19 cellular contexts compared by ENCODE assay signal in genomic region chr12:124443929-124444712, GRCh38.
DNase-seq lines count a peak whose midpoint lies in the region; ATAC-seq and TF ChIP-seq lines count a peak whose summit lies in the region.
"Had no signal": no experiment of that assay in that cellular context is flagged by ENCODE, and none has a peak within 500 bp of the region (broad histone marks: within the 10 kb centered on the region; RNA-seq: fewer than 3 reads in every experiment).

No MANE protein-coding gene starts in this region.

- no peaks in the 10 kb centered on the region for H3K9me3 Mint-ChIP-seq in activated T-cell treated with anti-CD3 and anti-CD28 coated beads, Interleukin-2, amount 50 U/mL, for 24 hours
- H3K9me3 Mint-ChIP-seq in dendritic cell treated with granulocyte-macrophage colony-stimulating factor and Interleukin-4, amounts not matched to agents 40 ng/mL and 50 ng/mL, for 4 days, result no peaks in the 10 kb centered on the region

- no peak overlapping the region for H3K4me3 ChIP-seq in HEK293 (ENCODE audit: low read depth, low read length)
- H3K4me3 ChIP-seq: left lung, right lobe of liver had no signal

- H3K36me3 Mint-ChIP-seq in activated T-cell treated with anti-CD3 and anti-CD28 coated beads, Interleukin-2, amount 50 U/mL, for 24 hours (ENCODE audit: low read depth), result peaks cover 68% of the 10 kb centered on the region
- H3K36me3 Mint-ChIP-seq in dendritic cell treated with granulocyte-macrophage colony-stimulating factor and Interleukin-4, amounts not matched to agents 40 ng/mL and 50 ng/mL, for 4 days (ENCODE audit: low read depth), result peaks cover 89% of the 10 kb centered on the region

- peaks cover 12% of the 10 kb centered on the region for H3K4me1 Mint-ChIP-seq in activated T-cell treated with anti-CD3 and anti-CD28 coated beads, Interleukin-2, amount 50 U/mL, for 24 hours (ENCODE audit: low read depth)
- peaks cover 10% of the 10 kb centered on the region for H3K4me1 Mint-ChIP-seq in dendritic cell treated with granulocyte-macrophage colony-stimulating factor and Interleukin-4, amounts not matched to agents 40 ng/mL and 50 ng/mL, for 4 days (ENCODE audit: low read depth)

- peaks cover 3 to 25% of the 10 kb centered on the region in 2 experiments; a peak in 2 of 3 replicates for H3K36me3 ChIP-seq in HEK293 (ENCODE audit: control insufficient read depth in 2 of 2, insufficient read depth in 1 of 2, low read length in 2 of 2)

- no peak overlapping the region for H3K27ac ChIP-seq in HEK293 (ENCODE audit: extremely low read depth, low read depth, low read length)
- H3K27ac ChIP-seq: left lung, right lobe of liver had no signal

- no peaks in the 10 kb centered on the region for H3K27me3 Mint-ChIP-seq in activated T-cell treated with anti-CD3 and anti-CD28 coated beads, Interleukin-2, amount 50 U/mL, for 24 hours
- no peaks in the 10 kb centered on the region for H3K27me3 Mint-ChIP-seq in dendritic cell treated with granulocyte-macrophage colony-stimulating factor and Interleukin-4, amounts not matched to agents 40 ng/mL and 50 ng/mL, for 4 days

- no peaks in the 10 kb centered on the region for H3K4me1 ChIP-seq in HEK293 (ENCODE audit: control insufficient read depth, insufficient read depth, low read length)
- H3K4me1 ChIP-seq: right lobe of liver had no signal

- CTCF ChIA-PET in HEK293 (lab: Yijun Ruan, JAX), result no interaction called here

- intact Hi-C loops in dendritic cell treated with granulocyte-macrophage colony-stimulating factor and Interleukin-4, amounts not matched to agents 40 ng/mL and 50 ng/mL, for 4 days (cut with micrococcal nuclease), result no loop called here

- POLR2A ChIA-PET in HEK293 (lab: Yijun Ruan, JAX), result no interaction called here

- H3K4me3 Mint-ChIP-seq in activated T-cell treated with anti-CD3 and anti-CD28 coated beads, Interleukin-2, amount 50 U/mL, for 24 hours, result no peak overlapping the region
- no peak overlapping the region for H3K4me3 Mint-ChIP-seq in dendritic cell treated with granulocyte-macrophage colony-stimulating factor and Interleukin-4, amounts not matched to agents 40 ng/mL and 50 ng/mL, for 4 days

- DNase-seq in activated T-cell treated with anti-CD3 and anti-CD28 coated beads, Interleukin-2, amount 50 U/mL, for 24 hours, result no peak
- no peak for DNase-seq in activated T-cell treated with anti-CD3 and anti-CD28 coated beads, Interleukin-2, amount 50 U/mL, for 48 hours
- DNase-seq in renal cortical epithelial cell (ENCODE audit: low read depth), result peak; percentile 11
- DNase-seq in activated CD8-positive, alpha-beta memory T cell treated with anti-CD3 and anti-CD28 coated beads, Interleukin-2, amount 50 U/mL, for 48 hours, result no peak
- DNase-seq: activated CD4-positive, CD25-positive, alpha-beta regulatory T cell; activated T-cell treated with anti-CD3 and anti-CD28 coated beads, Interleukin-2, amount 50 U/mL, for 1 hour; dermis blood vessel endothelial cell; DMS153; hypothalamus; Kasumi-1; NCI-H146; NCI-H510A; stimulated activated CD4-positive, alpha-beta T cell treated with anti-CD3 and anti-CD28 coated beads, Interleukin-2, amount 100 ng/mL, for 48 hours had no signal

- H3K27ac Mint-ChIP-seq in activated T-cell treated with anti-CD3 and anti-CD28 coated beads, Interleukin-2, amount 50 U/mL, for 24 hours, result peak overlapping the region; percentile 73
- H3K27ac Mint-ChIP-seq in dendritic cell treated with granulocyte-macrophage colony-stimulating factor and Interleukin-4, amounts not matched to agents 40 ng/mL and 50 ng/mL, for 4 days, result peak overlapping the region; percentile 19

- no peak for TF ChIP-seq CTCF in HEK293 (tag by site-specific recombination; IDR thresholded peaks at IDR 0.05)

- ATAC-seq in HG03175 (IDR thresholded peaks at IDR 0.05; ENCODE audit: unreplicated experiment) (no peak), GM19455 (IDR thresholded peaks at IDR 0.05; ENCODE audit: unreplicated experiment) (no peak)
- ATAC-seq: left lung, right lobe of liver had no signal

- no peaks in the 10 kb centered on the region for H3K9me3 ChIP-seq in HEK293 (ENCODE audit: control insufficient read depth, insufficient read depth, low read depth, low read length)
- H3K9me3 ChIP-seq: left lung, right lobe of liver had no signal

TF ChIP-seq in HEK293, 187 proteins besides CTCF, POLR2A, EP300 and RAD21:
- TF ChIP-seq GLIS1 (tag by site-specific recombination; IDR thresholded peaks at IDR 0.05), result peak; percentile 95
- TF ChIP-seq ZIC2 (tag by site-specific recombination; IDR thresholded peaks at IDR 0.05), result peak; percentile 64
- TF ChIP-seq ZNF148 (tag by site-specific recombination; IDR thresholded peaks at IDR 0.05; ENCODE audit: borderline replicate concordance), result no peak
